Comparison of ENCODE assay signal across 33 cellular contexts in the genomic region with DNA sequence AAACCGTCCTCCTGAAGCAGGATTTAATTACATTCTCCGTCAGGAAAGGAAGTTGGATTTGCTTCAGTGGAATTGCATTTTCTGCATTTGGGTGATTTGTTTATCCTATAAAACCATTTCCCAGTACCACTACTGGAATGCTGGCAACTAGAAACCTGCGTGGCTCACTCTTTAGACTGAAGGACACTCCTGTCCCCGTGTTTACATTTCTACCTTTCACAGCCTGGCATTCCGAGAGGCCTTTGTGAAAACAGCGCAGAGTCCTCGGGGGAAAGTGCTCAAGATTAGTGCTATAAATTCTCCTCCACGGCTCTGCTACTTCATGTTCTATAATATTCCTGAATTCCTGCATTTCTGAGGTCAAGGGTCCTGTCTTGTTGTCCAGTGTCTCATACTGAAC.
"Had no signal": no experiment of that assay in that cellular context is flagged by ENCODE, and none has a peak within 500 bp of the region (broad histone marks: within the 10 kb centered on the region; RNA-seq: fewer than 3 reads in every experiment).

No MANE protein-coding gene starts in this region.

- DNase-seq: activated CD4-positive, alpha-beta memory T cell treated with anti-CD3 and anti-CD28 coated beads for 36 hours; activated CD4-positive, alpha-beta T cell treated with anti-CD3 and anti-CD28 coated beads, Interleukin-2, amount 10 ng/mL, durations not matched to agents 24 days and 14 days; activated CD8-positive, alpha-beta memory T cell treated with anti-CD3 and anti-CD28 coated beads, Interleukin-2, amount 50 U/mL, for 4 hours; activated effector memory CD4-positive, alpha-beta T cell treated with anti-CD3 and anti-CD28 coated beads, Interleukin-2, amount 50 U/mL, for 16 hours; activated naive CD4-positive, alpha-beta T cell treated with anti-CD3 and anti-CD28 coated beads for 36 hours; activated naive CD8-positive, alpha-beta T cell treated with anti-CD3 and anti-CD28 coated beads for 36 hours; activated T-cell treated with anti-CD3 and anti-CD28 coated beads, Interleukin-2, amount 50 U/mL, for 1 hour; adrenal gland; aorta; body of pancreas; dermis blood vessel endothelial cell; effector CD4-positive, alpha-beta T cell; foreskin keratinocyte; heart right ventricle; kidney glomerular epithelial cell; mesendoderm; natural killer cell; sigmoid colon; small intestine; stimulated activated CD4-positive, alpha-beta T cell treated with anti-CD3 and anti-CD28 coated beads, Interleukin-1b, Interleukin-23, amount 100 ng/mL, for 48 hours; stimulated activated CD4-positive, alpha-beta T cell treated with anti-CD3 and anti-CD28 coated beads, Interleukin-4, amount 100 ng/mL, for 4 hours; stimulated activated CD8-positive, alpha-beta memory T cell treated with anti-CD3 and anti-CD28 coated beads, Interleukin-4, amount 100 ng/mL, for 48 hours; T-helper 9 cell; transverse colon had no signal

- H3K27me3 ChIP-seq: adrenal gland, body of pancreas, esophagus muscularis mucosa, foreskin keratinocyte, heart right ventricle, neutrophil, sigmoid colon, transverse colon had no signal

- H3K27me3 Mint-ChIP-seq: activated CD4-positive, alpha-beta T cell treated with anti-CD3 and anti-CD28 coated beads, Interleukin-2, amount 10 ng/mL, durations not matched to agents 24 days and 14 days had no signal

- H3K4me3 ChIP-seq: adrenal gland, body of pancreas, esophagus muscularis mucosa, heart right ventricle, lung, sigmoid colon, transverse colon had no signal

- H3K27ac ChIP-seq: adrenal gland, body of pancreas, esophagus muscularis mucosa, foreskin keratinocyte, heart right ventricle, neutrophil, transverse colon, VCaP had no signal

- ATAC-seq: activated CD4-positive, CD25-positive, alpha-beta regulatory T cell treated with anti-CD3 and anti-CD28 coated beads, Interleukin-2, amount 50 U/mL, for 24 hours; body of pancreas; foreskin keratinocyte; heart right ventricle; left lobe of liver; natural killer cell; stimulated activated memory B cell treated with anti-CD40 and anti-IgM and Interleukin-4, amounts not matched to agents 10 μg/mL and 1 μg/mL and 100 μg/mL, for 72 hours had no signal

- H3K4me1 Mint-ChIP-seq: activated CD4-positive, alpha-beta T cell treated with anti-CD3 and anti-CD28 coated beads, Interleukin-2, amount 10 ng/mL, durations not matched to agents 24 days and 14 days; activated naive CD8-positive, alpha-beta T cell treated with anti-CD3 and anti-CD28 coated beads for 36 hours; natural killer cell; stimulated activated memory B cell treated with anti-CD40 and anti-IgM and Interleukin-4, amounts not matched to agents 10 μg/mL and 1 μg/mL and 100 μg/mL, for 72 hours had no signal

- H3K9me3 Mint-ChIP-seq: activated CD4-positive, alpha-beta T cell treated with anti-CD3 and anti-CD28 coated beads, Interleukin-2, amount 10 ng/mL, durations not matched to agents 24 days and 14 days had no signal

- H3K36me3 Mint-ChIP-seq: activated CD4-positive, alpha-beta memory T cell treated with anti-CD3 and anti-CD28 coated beads for 36 hours; activated naive CD8-positive, alpha-beta T cell treated with anti-CD3 and anti-CD28 coated beads for 36 hours; natural killer cell; stimulated activated memory B cell treated with anti-CD40 and anti-IgM and Interleukin-4, amounts not matched to agents 10 μg/mL and 1 μg/mL and 100 μg/mL, for 72 hours had no signal

- H3K27ac Mint-ChIP-seq: activated CD4-positive, alpha-beta memory T cell treated with anti-CD3 and anti-CD28 coated beads for 36 hours; activated CD4-positive, alpha-beta T cell treated with anti-CD3 and anti-CD28 coated beads, Interleukin-2, amount 10 ng/mL, durations not matched to agents 24 days and 14 days; activated naive CD4-positive, alpha-beta T cell treated with anti-CD3 and anti-CD28 coated beads for 36 hours; activated naive CD8-positive, alpha-beta T cell treated with anti-CD3 and anti-CD28 coated beads for 36 hours; activated T-helper 1 cell treated with anti-CD3 and anti-CD28 coated beads, Interleukin-12 subunit alpha, Interleukin-12 subunit beta, Interleukin-2, Interleukin-4 antibody, amounts not matched to agents 30 ng/mL and 10 ng/mL and 1 ng/mL, durations not matched to agents 14 hours and 24 hours and 36 hours; natural killer cell; stimulated activated memory B cell treated with anti-CD40 and anti-IgM and Interleukin-4, amounts not matched to agents 10 μg/mL and 1 μg/mL and 100 μg/mL, for 72 hours; T-helper 1 cell treated with Interleukin-12 subunit alpha and Interleukin-12 subunit beta and Interleukin-4 antibody, amounts not matched to agents 30 μg/mL and 1 μg/mL, for 36 hours had no signal

- H3K9me3 ChIP-seq: body of pancreas, neutrophil had no signal

- H3K36me3 ChIP-seq: adrenal gland, esophagus muscularis mucosa, heart right ventricle, neutrophil, sigmoid colon, transverse colon had no signal

- H3K4me3 Mint-ChIP-seq: activated CD4-positive, alpha-beta memory T cell treated with anti-CD3 and anti-CD28 coated beads for 36 hours; activated CD4-positive, alpha-beta T cell treated with anti-CD3 and anti-CD28 coated beads, Interleukin-2, amount 10 ng/mL, durations not matched to agents 24 days and 14 days; activated naive CD4-positive, alpha-beta T cell treated with anti-CD3 and anti-CD28 coated beads for 36 hours; activated naive CD8-positive, alpha-beta T cell treated with anti-CD3 and anti-CD28 coated beads for 36 hours; activated T-helper 1 cell treated with anti-CD3 and anti-CD28 coated beads, Interleukin-12 subunit alpha, Interleukin-12 subunit beta, Interleukin-2, Interleukin-4 antibody, amounts not matched to agents 30 ng/mL and 10 ng/mL and 1 ng/mL, durations not matched to agents 14 hours and 24 hours and 36 hours; natural killer cell; stimulated activated memory B cell treated with anti-CD40 and anti-IgM and Interleukin-4, amounts not matched to agents 10 μg/mL and 1 μg/mL and 100 μg/mL, for 72 hours; T-helper 1 cell treated with Interleukin-12 subunit alpha and Interleukin-12 subunit beta and Interleukin-4 antibody, amounts not matched to agents 30 μg/mL and 1 μg/mL, for 36 hours had no signal

- H3K4me1 ChIP-seq: body of pancreas had no signal
